In the genomic region with DNA sequence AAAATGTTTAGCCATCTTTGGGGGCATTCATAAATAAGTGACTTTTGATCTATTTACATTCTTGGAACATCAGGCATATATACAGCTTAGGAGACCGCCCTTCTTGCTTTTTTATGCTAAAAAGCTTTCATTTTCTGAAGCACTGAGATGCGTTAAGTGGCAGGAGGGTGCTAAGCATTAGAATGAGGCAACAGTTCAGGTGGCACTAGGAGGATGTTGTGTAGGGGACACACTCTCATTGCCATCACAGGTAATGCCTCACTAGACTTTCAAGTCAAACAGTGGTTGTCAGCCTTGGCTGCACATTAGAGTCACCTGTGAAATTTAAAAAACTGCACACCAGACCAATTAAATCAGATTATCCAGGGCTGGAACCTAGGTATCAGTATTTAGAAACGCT, we compare ENCODE assay signal across 30 cellular contexts.
"Had no signal": no experiment of that assay in that cellular context is flagged by ENCODE, and none has a peak within 500 bp of the region (broad histone marks: within the 10 kb centered on the region; RNA-seq: fewer than 3 reads in every experiment).

No MANE protein-coding gene starts in this region.

- H3K27ac Mint-ChIP-seq: activated CD4-positive, alpha-beta T cell treated with anti-CD3 and anti-CD28 coated beads for 36 hours; activated CD8-positive, alpha-beta memory T cell treated with anti-CD3 and anti-CD28 coated beads, Interleukin-2, amount 10 ng/mL, durations not matched to agents 7 days and 5 days; activated CD8-positive, alpha-beta T cell treated with anti-CD3 and anti-CD28 coated beads, Interleukin-2, amount 10 ng/mL, durations not matched to agents 7 days and 5 days; activated naive CD4-positive, alpha-beta T cell treated with anti-CD3 and anti-CD28 coated beads, Interleukin-2, amount 50 U/mL, for 24 hours; activated naive CD8-positive, alpha-beta T cell treated with anti-CD3 and anti-CD28 coated beads, Interleukin-2, amount 50 U/mL, for 24 hours; activated T-helper 2 cell treated with anti-CD3 and anti-CD28 coated beads, Interferon-gamma antibody, Interleukin-2, Interleukin-4, amounts not matched to agents 10 μg/mL and 5 μg/mL and 100 μg/mL, durations not matched to agents 14 hours and 24 hours and 36 hours; dendritic cell treated with granulocyte-macrophage colony-stimulating factor and Interleukin-4, amounts not matched to agents 40 ng/mL and 50 ng/mL, for 4 days; naive thymus-derived CD4-positive, alpha-beta T cell; progenitor cell of endocrine pancreas; stimulated activated memory B cell treated with anti-CD40 and anti-IgM and Interleukin-4, amounts not matched to agents 10 μg/mL and 1 μg/mL and 100 μg/mL, for 72 hours; stimulated activated naive CD8-positive, alpha-beta T cell treated with anti-CD3 and anti-CD28 coated beads, Interleukin-15, amount 100 ng/mL, for 72 hours had no signal

- DNase-seq: activated CD4-positive, alpha-beta T cell treated with anti-CD3 and anti-CD28 coated beads for 36 hours; activated CD4-positive, CD25-positive, alpha-beta regulatory T cell; activated CD8-positive, alpha-beta memory T cell treated with anti-CD3 and anti-CD28 coated beads, Interleukin-2, amount 10 ng/mL, durations not matched to agents 7 days and 5 days; activated CD8-positive, alpha-beta T cell treated with anti-CD3 and anti-CD28 coated beads, Interleukin-2, amount 10 ng/mL, durations not matched to agents 7 days and 5 days; activated naive CD8-positive, alpha-beta T cell treated with anti-CD3 and anti-CD28 coated beads, Interleukin-2, amount 50 U/mL, for 24 hours; activated T-cell treated with anti-CD3 and anti-CD28 coated beads, Interleukin-2, amount 50 U/mL, for 48 hours; amygdala; caudate nucleus; effector CD8-positive, alpha-beta T cell; gastrocnemius medialis; kidney; left colon; midbrain; naive thymus-derived CD4-positive, alpha-beta T cell; ovary; stimulated activated CD4-positive, alpha-beta T cell treated with anti-CD3 and anti-CD28 coated beads, Interleukin-1b, Interleukin-23, amount 100 ng/mL, for 48 hours; stimulated activated CD4-positive, alpha-beta T cell treated with anti-CD3 and anti-CD28 coated beads, Interleukin-4, amount 100 ng/mL, for 4 hours; stimulated activated CD8-positive, alpha-beta memory T cell treated with anti-CD3 and anti-CD28 coated beads, Interleukin-4, amount 100 ng/mL, for 48 hours; stimulated activated naive CD8-positive, alpha-beta T cell treated with anti-CD3 and anti-CD28 coated beads, Interleukin-15, amount 100 ng/mL, for 72 hours; substantia nigra; T-helper 2 cell; thyroid gland; upper lobe of right lung had no signal

- H3K4me3 ChIP-seq: gastrocnemius medialis, hepatocyte, ovary, smooth muscle cell, thyroid gland, upper lobe of right lung had no signal

- H3K36me3 ChIP-seq: gastrocnemius medialis, ovary, thyroid gland, upper lobe of right lung had no signal

- H3K27me3 Mint-ChIP-seq: activated CD4-positive, alpha-beta T cell treated with anti-CD3 and anti-CD28 coated beads for 36 hours; activated CD8-positive, alpha-beta memory T cell treated with anti-CD3 and anti-CD28 coated beads, Interleukin-2, amount 10 ng/mL, durations not matched to agents 7 days and 5 days; activated naive CD4-positive, alpha-beta T cell treated with anti-CD3 and anti-CD28 coated beads, Interleukin-2, amount 50 U/mL, for 24 hours; activated naive CD8-positive, alpha-beta T cell treated with anti-CD3 and anti-CD28 coated beads, Interleukin-2, amount 50 U/mL, for 24 hours; dendritic cell treated with granulocyte-macrophage colony-stimulating factor and Interleukin-4, amounts not matched to agents 40 ng/mL and 50 ng/mL, for 4 days; naive thymus-derived CD4-positive, alpha-beta T cell; progenitor cell of endocrine pancreas; stimulated activated memory B cell treated with anti-CD40 and anti-IgM and Interleukin-4, amounts not matched to agents 10 μg/mL and 1 μg/mL and 100 μg/mL, for 72 hours; stimulated activated naive CD8-positive, alpha-beta T cell treated with anti-CD3 and anti-CD28 coated beads, Interleukin-15, amount 100 ng/mL, for 72 hours had no signal

- H3K4me1 Mint-ChIP-seq: activated CD8-positive, alpha-beta memory T cell treated with anti-CD3 and anti-CD28 coated beads, Interleukin-2, amount 10 ng/mL, durations not matched to agents 7 days and 5 days had no signal

- H3K9me3 Mint-ChIP-seq: activated naive CD4-positive, alpha-beta T cell treated with anti-CD3 and anti-CD28 coated beads, Interleukin-2, amount 50 U/mL, for 24 hours; activated naive CD8-positive, alpha-beta T cell treated with anti-CD3 and anti-CD28 coated beads, Interleukin-2, amount 50 U/mL, for 24 hours; dendritic cell treated with granulocyte-macrophage colony-stimulating factor and Interleukin-4, amounts not matched to agents 40 ng/mL and 50 ng/mL, for 4 days; stimulated activated naive CD8-positive, alpha-beta T cell treated with anti-CD3 and anti-CD28 coated beads, Interleukin-15, amount 100 ng/mL, for 72 hours had no signal

- H3K27ac ChIP-seq: gastrocnemius medialis, hepatocyte, ovary, thyroid gland, upper lobe of right lung had no signal

- H3K4me2 ChIP-seq: hepatocyte, smooth muscle cell had no signal

- H3K9me3 ChIP-seq: gastrocnemius medialis, ovary, thyroid gland, upper lobe of right lung had no signal

- H3K4me1 ChIP-seq: gastrocnemius medialis, upper lobe of right lung had no signal

- H3K4me3 Mint-ChIP-seq: activated CD4-positive, alpha-beta T cell treated with anti-CD3 and anti-CD28 coated beads for 36 hours; activated CD8-positive, alpha-beta memory T cell treated with anti-CD3 and anti-CD28 coated beads, Interleukin-2, amount 10 ng/mL, durations not matched to agents 7 days and 5 days; activated CD8-positive, alpha-beta T cell treated with anti-CD3 and anti-CD28 coated beads, Interleukin-2, amount 10 ng/mL, durations not matched to agents 7 days and 5 days; activated naive CD4-positive, alpha-beta T cell treated with anti-CD3 and anti-CD28 coated beads, Interleukin-2, amount 50 U/mL, for 24 hours; activated naive CD8-positive, alpha-beta T cell treated with anti-CD3 and anti-CD28 coated beads, Interleukin-2, amount 50 U/mL, for 24 hours; dendritic cell treated with granulocyte-macrophage colony-stimulating factor and Interleukin-4, amounts not matched to agents 40 ng/mL and 50 ng/mL, for 4 days; naive thymus-derived CD4-positive, alpha-beta T cell; stimulated activated memory B cell treated with anti-CD40 and anti-IgM and Interleukin-4, amounts not matched to agents 10 μg/mL and 1 μg/mL and 100 μg/mL, for 72 hours; stimulated activated naive CD8-positive, alpha-beta T cell treated with anti-CD3 and anti-CD28 coated beads, Interleukin-15, amount 100 ng/mL, for 72 hours had no signal

- FAIRE-seq: kidney had no signal

- H2AFZ ChIP-seq: hepatocyte had no signal

- H3K27me3 ChIP-seq: gastrocnemius medialis, hepatocyte, ovary, thyroid gland, upper lobe of right lung had no signal
